Comparison of ENCODE assay signal across 18 cellular contexts in genomic region chr5:5347442-5347841, GRCh38.
"Had no signal": no experiment of that assay in that cellular context is flagged by ENCODE, and none has a peak within 500 bp of the region (broad histone marks: within the 10 kb centered on the region; RNA-seq: fewer than 3 reads in every experiment).

No MANE protein-coding gene starts in this region.

- H3K27me3 Mint-ChIP-seq: activated CD4-positive, alpha-beta memory T cell treated with anti-CD3 and anti-CD28 coated beads, Interleukin-2, amount 10 ng/mL, durations not matched to agents 7 days and 5 days; activated CD4-positive, alpha-beta T cell treated with anti-CD3 and anti-CD28 coated beads, Interleukin-2, amount 10 ng/mL, durations not matched to agents 24 days and 14 days; activated naive CD8-positive, alpha-beta T cell treated with anti-CD3 and anti-CD28 coated beads for 36 hours had no signal

- H3K27ac Mint-ChIP-seq: activated CD4-positive, alpha-beta memory T cell treated with anti-CD3 and anti-CD28 coated beads, Interleukin-2, amount 10 ng/mL, durations not matched to agents 7 days and 5 days; activated CD4-positive, alpha-beta T cell treated with anti-CD3 and anti-CD28 coated beads, Interleukin-2, amount 10 ng/mL, durations not matched to agents 24 days and 14 days; activated naive CD8-positive, alpha-beta T cell treated with anti-CD3 and anti-CD28 coated beads for 36 hours; endodermal cell had no signal

- H3K9me3 Mint-ChIP-seq: activated CD4-positive, alpha-beta T cell treated with anti-CD3 and anti-CD28 coated beads, Interleukin-2, amount 10 ng/mL, durations not matched to agents 24 days and 14 days; activated naive CD8-positive, alpha-beta T cell treated with anti-CD3 and anti-CD28 coated beads for 36 hours; endodermal cell had no signal

- H3K4me3 Mint-ChIP-seq: activated CD4-positive, alpha-beta memory T cell treated with anti-CD3 and anti-CD28 coated beads, Interleukin-2, amount 10 ng/mL, durations not matched to agents 7 days and 5 days; activated CD4-positive, alpha-beta T cell treated with anti-CD3 and anti-CD28 coated beads, Interleukin-2, amount 10 ng/mL, durations not matched to agents 24 days and 14 days; activated naive CD8-positive, alpha-beta T cell treated with anti-CD3 and anti-CD28 coated beads for 36 hours; endodermal cell had no signal

- H3K36me3 Mint-ChIP-seq: activated naive CD8-positive, alpha-beta T cell treated with anti-CD3 and anti-CD28 coated beads for 36 hours had no signal

- DNase-seq: activated CD4-positive, alpha-beta memory T cell treated with anti-CD3 and anti-CD28 coated beads, Interleukin-2, amount 10 ng/mL, durations not matched to agents 7 days and 5 days; activated CD4-positive, alpha-beta T cell treated with anti-CD3 and anti-CD28 coated beads, Interleukin-2, amount 10 ng/mL, durations not matched to agents 24 days and 14 days; activated naive CD4-positive, alpha-beta T cell treated with Interleukin-2 at 50 U/mL for 16 hours; activated naive CD8-positive, alpha-beta T cell treated with anti-CD3 and anti-CD28 coated beads for 36 hours; activated T-cell treated with anti-CD3 and anti-CD28 coated beads, Interleukin-2, amount 50 U/mL, for 48 hours; heart left ventricle; midbrain; occipital lobe; posterior cingulate gyrus; small intestine; stimulated activated CD8-positive, alpha-beta memory T cell treated with anti-CD3 and anti-CD28 coated beads, Interleukin-4, amount 100 ng/mL, for 48 hours; stimulated activated naive CD4-positive, alpha-beta T cell; T-helper 2 cell; testis; trophoblast cell; uterus had no signal

- H3K9me3 ChIP-seq: heart left ventricle, testis, uterus had no signal

- H3K4me1 ChIP-seq: testis had no signal

- H3K27me3 ChIP-seq: heart left ventricle, testis, uterus had no signal

- ATAC-seq: activated CD4-positive, CD25-positive, alpha-beta regulatory T cell treated with anti-CD3 and anti-CD28 coated beads, Interleukin-2, amount 50 U/mL, for 24 hours had no signal

- H3K27ac ChIP-seq: testis, uterus had no signal

- H3K36me3 ChIP-seq: heart left ventricle, uterus had no signal

- H3K4me3 ChIP-seq: heart left ventricle, testis, uterus had no signal
